Comparison of ENCODE assay signal across 6 cellular contexts in genomic region chr2:113515995-113516394, GRCh38. TPM values are rescaled to one million over a fixed set of nuclear protein-coding genes. Genes with fewer than 3 reads are reported as not detected.
"Had no signal": no experiment of that assay in that cellular context is flagged by ENCODE, and none has a peak within 500 bp of the region (broad histone marks: within the 10 kb centered on the region; RNA-seq: fewer than 3 reads in every experiment).

No MANE protein-coding gene starts in this region.

RNA-seq across cellular contexts. Expression of gene FOXD4L1, which starts 17.5 kb away (rescaled TPM):
- total RNA-seq: GM23248, GM23338, H1, H4, H7, H9 had no signal
